In genomic region chr20:16877053-16877554, GRCh38 we compare ENCODE assay signal across 34 cellular contexts.
"Had no signal": no experiment of that assay in that cellular context is flagged by ENCODE, and none has a peak within 500 bp of the region (broad histone marks: within the 10 kb centered on the region; RNA-seq: fewer than 3 reads in every experiment).

No MANE protein-coding gene starts in this region.

- H3K27me3 ChIP-seq: MG63 had no signal

- H3K4me3 ChIP-seq: MG63 had no signal

- H3K36me3 ChIP-seq: MG63 had no signal

- DNase-seq: Karpas-422, Kasumi-1, MG63, MM.1S, MV-4-11, NCI-H1048, NCI-H1092, NCI-H1092 treated with DMSO at 0.1 percent for 48 hours, NCI-H1105, NCI-H1105 treated with DMSO at 0.1 percent for 48 hours, NCI-H1417, NCI-H1417 treated with DMSO at 0.1 percent for 48 hours, NCI-H1436, NCI-H1436 treated with DMSO at 0.1 percent for 48 hours, NCI-H146, NCI-H1694, NCI-H1694 treated with DMSO at 0.1 percent for 48 hours, NCI-H187, NCI-H187 treated with DMSO at 0.1 percent for 48 hours, NCI-H1930, NCI-H2029, NCI-H2029 treated with DMSO at 0.1 percent for 48 hours, NCI-H2081, NCI-H2081 treated with DMSO at 0.1 percent for 48 hours, NCI-H2107, NCI-H2171, NCI-H2171 treated with DMSO at 0.1 percent for 48 hours, NCI-H2227 treated with DMSO at 0.1 percent for 48 hours, NCI-H226, NCI-H345, NCI-H446, NCI-H446 treated with DMSO at 0.1 percent for 48 hours, NCI-H510A had no signal

- H3K9me3 ChIP-seq: MG63 had no signal

- H3K27ac ChIP-seq: KMS-11 had no signal

- H3K4me2 ChIP-seq: KMS-11 had no signal

- H3K9ac ChIP-seq: KMS-11 had no signal
